15 cellular contexts compared by ENCODE assay signal in genomic region chr5:171453056-171453725, GRCh38. TPM values are rescaled to one million over a fixed set of nuclear protein-coding genes. Genes with fewer than 3 reads are reported as not detected.
"Had no signal": no experiment of that assay in that cellular context is flagged by ENCODE, and none has a peak within 500 bp of the region (broad histone marks: within the 10 kb centered on the region; RNA-seq: fewer than 3 reads in every experiment).

No MANE protein-coding gene starts in this region.

- H3K36me3 ChIP-seq: right lobe of liver, suprapubic skin had no signal

- H3K27me3 ChIP-seq: right lobe of liver had no signal

- H3K27ac ChIP-seq: right lobe of liver, suprapubic skin had no signal

- H3K9me3 Mint-ChIP-seq: activated naive CD4-positive, alpha-beta T cell treated with anti-CD3 and anti-CD28 coated beads, Interleukin-2, amount 10 ng/mL, durations not matched to agents 7 days and 5 days; activated T-helper 2 cell treated with anti-CD3 and anti-CD28 coated beads, Interferon-gamma antibody, Interleukin-2, Interleukin-4, amounts not matched to agents 10 μg/mL and 5 μg/mL and 100 μg/mL, durations not matched to agents 14 hours and 24 hours and 36 hours; natural killer cell; stimulated activated naive CD8-positive, alpha-beta T cell treated with anti-CD3 and anti-CD28 coated beads, Interleukin-15, Interleukin-2, amounts not matched to agents 100 ng/mL and 50 ng/mL, for 24 hours had no signal

- H3K4me1 ChIP-seq: right lobe of liver had no signal

- H3K36me3 Mint-ChIP-seq: activated naive CD4-positive, alpha-beta T cell treated with anti-CD3 and anti-CD28 coated beads, Interleukin-2, amount 10 ng/mL, durations not matched to agents 7 days and 5 days; memory B cell; natural killer cell had no signal

- H3K4me3 Mint-ChIP-seq: activated naive CD4-positive, alpha-beta T cell treated with anti-CD3 and anti-CD28 coated beads, Interleukin-2, amount 10 ng/mL, durations not matched to agents 7 days and 5 days; stimulated activated naive CD8-positive, alpha-beta T cell treated with anti-CD3 and anti-CD28 coated beads, Interleukin-15, Interleukin-2, amounts not matched to agents 100 ng/mL and 50 ng/mL, for 24 hours had no signal

- ATAC-seq: esophagus mucosa, left ventricle myocardium superior, natural killer cell, right lobe of liver had no signal

- FAIRE-seq: astrocyte, TTC549 had no signal

- H3K27ac Mint-ChIP-seq: activated naive CD4-positive, alpha-beta T cell treated with anti-CD3 and anti-CD28 coated beads, Interleukin-2, amount 10 ng/mL, durations not matched to agents 7 days and 5 days; activated T-helper 2 cell treated with anti-CD3 and anti-CD28 coated beads, Interferon-gamma antibody, Interleukin-2, Interleukin-4, amounts not matched to agents 10 μg/mL and 5 μg/mL and 100 μg/mL, durations not matched to agents 14 hours and 24 hours and 36 hours; memory B cell; natural killer cell; stimulated activated naive CD8-positive, alpha-beta T cell treated with anti-CD3 and anti-CD28 coated beads, Interleukin-15, Interleukin-2, amounts not matched to agents 100 ng/mL and 50 ng/mL, for 24 hours had no signal

- H3K9me3 ChIP-seq: right lobe of liver, suprapubic skin had no signal

- H3K4me2 ChIP-seq: smooth muscle cell had no signal

- DNase-seq: activated naive CD4-positive, alpha-beta T cell treated with anti-CD3 and anti-CD28 coated beads, Interleukin-2, amount 10 ng/mL, durations not matched to agents 7 days and 5 days; hypothalamus; kidney glomerular epithelial cell; left ventricle myocardium superior; natural killer cell; right lobe of liver had no signal

- H3K4me3 ChIP-seq: right lobe of liver, smooth muscle cell, suprapubic skin had no signal

RNA-seq across cellular contexts. Expression of gene FGF18, which starts 33.7 kb away (rescaled TPM):
- total RNA-seq: activated T-helper 2 cell treated with anti-CD3 and anti-CD28 coated beads, Interferon-gamma antibody, Interleukin-2, Interleukin-4, amounts not matched to agents 10 μg/mL and 5 μg/mL and 100 μg/mL, durations not matched to agents 14 hours and 24 hours and 36 hours; glomerular endothelial cell; smooth muscle cell had no signal
